Comparison of ENCODE assay signal across 17 cellular contexts in genomic region chr6:15553736-15554294, GRCh38.
DNase-seq lines count a peak whose midpoint lies in the region; ATAC-seq and TF ChIP-seq lines count a peak whose summit lies in the region.
"Had no signal": no experiment of that assay in that cellular context is flagged by ENCODE, and none has a peak within 500 bp of the region (broad histone marks: within the 10 kb centered on the region; RNA-seq: fewer than 3 reads in every experiment).

No MANE protein-coding gene starts in this region.

- no peaks in the 10 kb centered on the region for H3K27me3 Mint-ChIP-seq in endodermal cell (ENCODE audit: insufficient read depth)
- no peaks in the 10 kb centered on the region for H3K27me3 Mint-ChIP-seq in naive B cell
- H3K27me3 Mint-ChIP-seq: CD8-positive, alpha-beta memory T cell had no signal

- 0 out of 2 replicates have a peak overlapping the region, but pooled peaks have one; percentile 53 for H3K9ac ChIP-seq in BLaER1
- no peak overlapping the region for H3K9ac ChIP-seq in endodermal cell (ENCODE audit: extremely low read depth, low read length, poor library complexity, severe bottlenecking)

- WGBS in endodermal cell (ENCODE audit: insufficient coverage in 1 of 2, insufficient read length in 1 of 2), 2 experiments = 71 to 82% methylated on average over 2 to 4 of the region's 4 CpGs

- H3K4me3 ChIP-seq in BLaER1 (no peak overlapping the region), endodermal cell (ENCODE audit: low read length) (no peak overlapping the region)

- H4K20me1 ChIP-seq in BLaER1 = no peaks in the 10 kb centered on the region

- H3K36me3 Mint-ChIP-seq in endodermal cell (ENCODE audit: low read depth) (no peaks in the 10 kb centered on the region), naive B cell (no peaks in the 10 kb centered on the region)

- ATAC-seq in naive B cell (ENCODE audit: low read depth in 2 of 2) = no peak
- ATAC-seq in HG03439 (IDR thresholded peaks at IDR 0.05; ENCODE audit: unreplicated experiment) = no peak

- H3K36me3 ChIP-seq in BLaER1 (peaks cover 8% of the 10 kb centered on the region; the same call in 1 of the 2 replicates), endodermal cell (ENCODE audit: control insufficient read depth, insufficient read depth, low read length) (no peaks in the 10 kb centered on the region)

- H3K4me2 ChIP-seq in BLaER1 = peak overlapping the region; percentile 93

- H3K4me3 Mint-ChIP-seq in endodermal cell = no peak overlapping the region
- peak overlapping the region in 1 of 8 donors; percentile 21 for H3K4me3 Mint-ChIP-seq in naive B cell
- H3K4me3 Mint-ChIP-seq: CD8-positive, alpha-beta memory T cell had no signal

- DNase-seq in LHCN-M2 (ENCODE audit: low read depth) (peak; percentile 35), endodermal cell (no peak), naive B cell (no peak), T-helper 9 cell (no peak), NCI-H2029 (lab: John Stamatoyannopoulos, UW) (no peak), DMS 273 (lab: John Stamatoyannopoulos, UW; ENCODE audit: unreplicated experiment) (no peak)
- DNase-seq: CD8-positive, alpha-beta memory T cell; DMS 273 treated with DMSO at 0.1 percent for 48 hours; GOT3; KBM-7; NCI-H1105 treated with DMSO at 0.1 percent for 48 hours; NCI-H187 treated with DMSO at 0.1 percent for 48 hours; NCI-H2171; NCI-H510A; SIG-M5 had no signal

- peaks cover 52% of the 10 kb centered on the region for H3K4me1 Mint-ChIP-seq in endodermal cell
- peaks cover 50 to 72% (median 64%) of the 10 kb centered on the region in 3 donors for H3K4me1 Mint-ChIP-seq in naive B cell

- H3K9me3 ChIP-seq in BLaER1 (no peaks in the 10 kb centered on the region), endodermal cell (ENCODE audit: control insufficient read depth, low read length) (no peaks in the 10 kb centered on the region)

- H3K27me3 ChIP-seq in BLaER1 (no peaks in the 10 kb centered on the region), endodermal cell (ENCODE audit: control insufficient read depth, insufficient read depth, low read length, poor library complexity, severe bottlenecking) (no peaks in the 10 kb centered on the region)

- TF ChIP-seq CTCF in endodermal cell (conservative IDR thresholded peaks at IDR 0.05) = no peak

- H3K9me3 Mint-ChIP-seq in endodermal cell = no peaks in the 10 kb centered on the region
- no peaks in the 10 kb centered on the region for H3K9me3 Mint-ChIP-seq in naive B cell
- H3K9me3 Mint-ChIP-seq: CD8-positive, alpha-beta memory T cell had no signal

- H3K27ac Mint-ChIP-seq in endodermal cell (peak overlapping the region; percentile 55), naive B cell (peak overlapping the region; percentile 81 to 94 (median 89))

- H3K27ac ChIP-seq in BLaER1 (peak overlapping the region; percentile 94), endodermal cell (ENCODE audit: low read depth, low read length) (no peak overlapping the region)

- H3K4me1 ChIP-seq in BLaER1 (peaks cover 87% of the 10 kb centered on the region), endodermal cell (ENCODE audit: control insufficient read depth, insufficient read depth, low read length) (peaks cover 13% of the 10 kb centered on the region)
